15 cellular contexts compared by ENCODE assay signal in genomic region chr1:205610036-205610435, GRCh38. TPM values are rescaled to one million over a fixed set of nuclear protein-coding genes. Genes with fewer than 3 reads are reported as not detected.
DNase-seq lines count a peak whose midpoint lies in the region; ATAC-seq and TF ChIP-seq lines count a peak whose summit lies in the region.
"Had no signal": no experiment of that assay in that cellular context is flagged by ENCODE, and none has a peak within 500 bp of the region (broad histone marks: within the 10 kb centered on the region; RNA-seq: fewer than 3 reads in every experiment).

No MANE protein-coding gene starts in this region.

- peaks cover 8% of the 10 kb centered on the region for H3K36me3 Mint-ChIP-seq in activated naive CD8-positive, alpha-beta T cell
- peaks cover 20% of the 10 kb centered on the region for H3K36me3 Mint-ChIP-seq in activated naive CD8-positive, alpha-beta T cell treated with anti-CD3 and anti-CD28 coated beads for 36 hours

- no peak for DNase-seq in activated naive CD8-positive, alpha-beta T cell treated with anti-CD3 and anti-CD28 coated beads for 36 hours
- DNase-seq in astrocyte of the cerebellum (ENCODE audit: low read depth) (peak; percentile 50), iris pigment epithelial cell (ENCODE audit: low read depth) (peak; percentile 57), OCI-M2 (lab: John Stamatoyannopoulos, UW; ENCODE audit: unreplicated experiment) (no peak), GDM1 (lab: John Stamatoyannopoulos, UW) (no peak)
- no peak for DNase-seq in stimulated activated CD8-positive, alpha-beta memory T cell treated with anti-CD3 and anti-CD28 coated beads, Interleukin-4, amount 100 ng/mL, for 48 hours
- DNase-seq: activated CD4-positive, alpha-beta T cell treated with anti-CD3 and anti-CD28 coated beads for 1 hour; activated effector memory CD4-positive, alpha-beta T cell treated with anti-CD3 and anti-CD28 coated beads, Interleukin-2, amount 50 U/mL, for 16 hours; left ventricle myocardium superior; NCI-H1694; testis had no signal

- no peaks in the 10 kb centered on the region for H3K27me3 Mint-ChIP-seq in activated naive CD8-positive, alpha-beta T cell
- H3K27me3 Mint-ChIP-seq in activated naive CD8-positive, alpha-beta T cell treated with anti-CD3 and anti-CD28 coated beads for 36 hours: no peaks in the 10 kb centered on the region

- no peak overlapping the region for H3K4me3 ChIP-seq in astrocyte of the cerebellum (ENCODE audit: low read depth, low read length)
- H3K4me3 ChIP-seq: gastroesophageal sphincter, SK-N-MC, testis had no signal

- TF ChIP-seq CTCF in astrocyte of the cerebellum (IDR thresholded peaks at IDR 0.05; ENCODE audit: low read depth, low read length, missing control alignments): no peak

- peaks cover 50% of the 10 kb centered on the region for H3K4me1 Mint-ChIP-seq in activated naive CD8-positive, alpha-beta T cell (ENCODE audit: low read depth)
- H3K4me1 Mint-ChIP-seq in activated naive CD8-positive, alpha-beta T cell treated with anti-CD3 and anti-CD28 coated beads for 36 hours: peaks cover 43% of the 10 kb centered on the region

- peak overlapping the region; percentile 46 for H3K27ac Mint-ChIP-seq in activated naive CD8-positive, alpha-beta T cell
- no peak overlapping the region for H3K27ac Mint-ChIP-seq in activated naive CD8-positive, alpha-beta T cell treated with anti-CD3 and anti-CD28 coated beads for 36 hours

- H3K9me3 Mint-ChIP-seq in activated naive CD8-positive, alpha-beta T cell (ENCODE audit: low read depth): no peaks in the 10 kb centered on the region
- no peaks in the 10 kb centered on the region for H3K9me3 Mint-ChIP-seq in activated naive CD8-positive, alpha-beta T cell treated with anti-CD3 and anti-CD28 coated beads for 36 hours

- no peak overlapping the region for H3K4me3 Mint-ChIP-seq in activated naive CD8-positive, alpha-beta T cell
- H3K4me3 Mint-ChIP-seq in activated naive CD8-positive, alpha-beta T cell treated with anti-CD3 and anti-CD28 coated beads for 36 hours: no peak overlapping the region

- ATAC-seq in GM19395 (IDR thresholded peaks at IDR 0.05; ENCODE audit: unreplicated experiment): no peak
- ATAC-seq: gastroesophageal sphincter, left ventricle myocardium superior had no signal

- in situ Hi-C loops in astrocyte of the cerebellum (cut with HindIII; ENCODE audit: low sequenced_read_pairs): no loop called here

RNA-seq across cellular contexts. Expression of gene ELK4, which starts 21.8 kb away (rescaled TPM):
- total RNA-seq in activated naive CD8-positive, alpha-beta T cell treated with anti-CD3 and anti-CD28 coated beads for 36 hours: 10 to 100 TPM; 71.0 to 76.9 TPM

Comparison
In these comparisons a context has a peak if more than half of its experiments do, and no peak if none do; other contexts are left out.
1. DNase-seq: peak in astrocyte of the cerebellum (single experiment) and iris pigment epithelial cell (single experiment); none in activated naive CD8-positive, alpha-beta T cell treated with anti-CD3 and anti-CD28 coated beads for 36 hours (single experiment), OCI-M2 (single experiment), GDM1 (single experiment) and stimulated activated CD8-positive, alpha-beta memory T cell treated with anti-CD3 and anti-CD28 coated beads, Interleukin-4, amount 100 ng/mL, for 48 hours (single experiment).